ENCODE assay signal across 10 cellular contexts in genomic region chr11:2390871-2391662, GRCh38. TPM values are rescaled to one million over a fixed set of nuclear protein-coding genes. Genes with fewer than 3 reads are reported as not detected.
DNase-seq lines count a peak whose midpoint lies in the region; TF ChIP-seq lines count a peak whose summit lies in the region.
"Had no signal": no experiment of that assay in that cellular context is flagged by ENCODE, and none has a peak within 500 bp of the region (broad histone marks: within the 10 kb centered on the region; RNA-seq: fewer than 3 reads in every experiment).

No MANE protein-coding gene starts in this region.

- POLR2A ChIA-PET in MCF 10A (lab: Yijun Ruan, JAX) = interaction anchor here (2.1 kb wide), 1 partner anchor 10 kb away, joined by 13 read pairs; the partner anchor contains the start of gene TSSC4

- H3K4me3 ChIP-seq in breast epithelium (peak overlapping the region in 1 of 3 donors; percentile 25), astrocyte of the spinal cord (ENCODE audit: low read depth, low read length) (no peak overlapping the region), vagina (no peak overlapping the region)

- TF ChIP-seq CTCF in breast epithelium (IDR thresholded peaks at IDR 0.05) = no peak
- TF ChIP-seq CTCF in MCF 10A (IDR thresholded peaks at IDR 0.05; ENCODE audit: unreplicated experiment) = no peak
- peak; percentile 4 for TF ChIP-seq CTCF in astrocyte of the spinal cord (IDR thresholded peaks at IDR 0.05; ENCODE audit: low read depth, low read length)
- TF ChIP-seq CTCF in vagina (IDR thresholded peaks at IDR 0.05) = no peak

- peaks cover 28 to 45% of the 10 kb centered on the region in 2 donors for H3K4me1 ChIP-seq in breast epithelium
- H3K4me1 ChIP-seq in vagina = peaks cover 68% of the 10 kb centered on the region

- intact Hi-C loops in breast epithelium (cut with DNase I; ENCODE audit: low total_unique reads) (no loop called here), MCF 10A (cut with micrococcal nuclease) (no loop called here), vagina (cut with DNase I) (no loop called here)

- H3K27me3 ChIP-seq in breast epithelium (no peaks in the 10 kb centered on the region), layer of hippocampus (ENCODE audit: control insufficient read depth, insufficient read depth, low read length) (no peaks in the 10 kb centered on the region), vagina (no peaks in the 10 kb centered on the region)

- H3K4me1 Mint-ChIP-seq in MCF 10A (ENCODE audit: insufficient read depth, unreplicated experiment) = peaks cover 20% of the 10 kb centered on the region

- H3K27me3 Mint-ChIP-seq in MCF 10A (ENCODE audit: insufficient read depth, unreplicated experiment) = no peaks in the 10 kb centered on the region

- peaks cover 9% of the 10 kb centered on the region for H3K36me3 Mint-ChIP-seq in MCF 10A (ENCODE audit: insufficient read depth, unreplicated experiment)

- H3K27ac ChIP-seq in breast epithelium (peak overlapping the region; percentile 69 to 85), layer of hippocampus (ENCODE audit: low read depth, low read length) (peak overlapping the region; percentile 82), vagina (peak overlapping the region; percentile 81)
- H3K27ac ChIP-seq: C4-2B had no signal

- CTCF ChIA-PET in MCF 10A (lab: Yijun Ruan, JAX) = interaction anchor here (0.8 to 1.2 kb wide), 3 partner anchors 9 to 29 kb away, joined by 3 to 4 read pairs (median 3); no protein-coding TSS in a partner anchor

- no peak for TF ChIP-seq POLR2A in breast epithelium (IDR thresholded peaks at IDR 0.05)
- TF ChIP-seq POLR2A in vagina (IDR thresholded peaks at IDR 0.05) = no peak

- no peaks in the 10 kb centered on the region for H3K9me3 Mint-ChIP-seq in MCF 10A (ENCODE audit: unreplicated experiment)

- in situ Hi-C loops in astrocyte of the spinal cord (cut with HindIII; ENCODE audit: low sequenced_read_pairs) = no loop called here

- H3K4me3 Mint-ChIP-seq in MCF 10A (ENCODE audit: unreplicated experiment) = no peak overlapping the region

- no peaks in the 10 kb centered on the region for H3K9me3 ChIP-seq in breast epithelium
- H3K9me3 ChIP-seq in vagina = no peaks in the 10 kb centered on the region

- DNase-seq in breast epithelium (ENCODE audit: low spot score in 2 of 2) (no peak), MCF 10A (ENCODE audit: unreplicated experiment) (no peak), astrocyte of the spinal cord (ENCODE audit: low read depth, low spot score) (peak; percentile 79), vagina (ENCODE audit: extremely low spot score in 2 of 2) (no peak), activated gamma-delta T cell treated with Interleukin-2 at 50 U/mL for 16 hours (no peak), NCI-H2081 treated with DMSO at 0.1 percent for 48 hours (lab: John Stamatoyannopoulos, UW) (no peak), SW 1271 (lab: John Stamatoyannopoulos, UW) (no peak)
- DNase-seq: stimulated activated CD4-positive, alpha-beta T cell treated with anti-CD3 and anti-CD28 coated beads, Interleukin-4, amount 100 ng/mL, for 4 hours had no signal

- H3K36me3 ChIP-seq in breast epithelium (no peaks in the 10 kb centered on the region), vagina (peaks cover 0 to 36% of the 10 kb centered on the region in 2 donors)

- no peak overlapping the region for H3K27ac Mint-ChIP-seq in MCF 10A (ENCODE audit: low read depth, unreplicated experiment)

- BruUV-seq in MCF 10A (replicated peaks; lab: Mats Ljungman, UMichigan) = no TSS peak

RNA-seq across cellular contexts. Expression of gene TSSC4, which starts 9.5 kb away (rescaled TPM):
- total RNA-seq in breast epithelium (10 to 100 TPM; 36.8 to 44.9 (median 37.2) TPM), MCF 10A (2022) (69.9 and 70.3 TPM in 2 replicates), vagina (37.6 TPM)

RNA-seq across cellular contexts. Expression of gene CD81, which starts 14.0 kb away (rescaled TPM):
- 100 to 1,000 TPM; 311 to 770 (median 330) TPM for total RNA-seq in breast epithelium
- 183 and 187 TPM in 2 replicates for total RNA-seq in MCF 10A (2022)
- total RNA-seq in vagina = 526 TPM

RNA-seq across cellular contexts. Expression of gene TRPM5, which starts 53.2 kb away (rescaled TPM):
- total RNA-seq in breast epithelium (not detected), MCF 10A (2022) (not detected in 2 replicates), vagina (not detected)

RNA-seq across cellular contexts. Expression of gene KCNQ1, which starts 53.7 kb away (rescaled TPM):
- total RNA-seq in breast epithelium (1 to 10 TPM; 3.6 to 6.2 (median 5.1) TPM), MCF 10A (2022) (not detected in 2 replicates), vagina (2.7 TPM)
